ENCODE assay signal across 18 cellular contexts in the genomic region with DNA sequence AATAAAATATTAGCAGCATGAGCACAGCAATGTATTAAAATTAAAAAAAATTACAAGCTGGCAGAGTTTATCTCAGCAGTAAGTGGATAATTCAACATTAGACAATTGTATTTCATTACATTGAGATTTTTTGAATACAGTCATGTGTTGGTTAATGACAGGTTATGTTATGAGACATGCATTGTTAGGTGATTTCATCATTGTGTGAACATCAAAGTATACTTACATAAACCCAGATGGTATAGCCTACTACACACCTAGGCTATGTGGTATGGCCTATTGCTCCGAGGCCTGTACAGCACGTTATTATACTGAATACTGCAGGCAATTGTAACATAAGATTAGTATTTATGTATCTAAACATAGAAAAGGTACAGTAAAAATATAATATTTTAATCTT. TPM values are rescaled to one million over a fixed set of nuclear protein-coding genes. Genes with fewer than 3 reads are reported as not detected.
DNase-seq lines count a peak whose midpoint lies in the region; ATAC-seq and TF ChIP-seq lines count a peak whose summit lies in the region.
"Had no signal": no experiment of that assay in that cellular context is flagged by ENCODE, and none has a peak within 500 bp of the region (broad histone marks: within the 10 kb centered on the region; RNA-seq: fewer than 3 reads in every experiment).

No MANE protein-coding gene starts in this region.

- BruUV-seq in MCF 10A (replicated peaks; lab: Mats Ljungman, UMichigan) = no TSS peak

- DNase-seq in MCF 10A (ENCODE audit: unreplicated experiment) (no peak), breast epithelium (ENCODE audit: low spot score in 2 of 2) (no peak), NCI-H748 treated with DMSO at 0.1 percent for 48 hours (lab: John Stamatoyannopoulos, UW) (peak; percentile 15), chondrocyte (ENCODE audit: low spot score) (no peak), uterus (no peak)
- DNase-seq in stimulated activated CD4-positive, alpha-beta T cell treated with anti-CD3 and anti-CD28 coated beads, Interleukin-4, amount 100 ng/mL, for 24 hours = no peak
- DNase-seq: activated CD8-positive, alpha-beta memory T cell treated with anti-CD3 and anti-CD28 coated beads, Interleukin-2, amount 50 U/mL, for 48 hours; gastrocnemius medialis; NCI-H446 treated with DMSO at 0.1 percent for 48 hours; stimulated activated CD4-positive, alpha-beta T cell treated with anti-CD3 and anti-CD28 coated beads, Interleukin-2, amount 100 ng/mL, for 24 hours; T-helper 17 cell had no signal

- H3K4me3 Mint-ChIP-seq in MCF 10A (ENCODE audit: unreplicated experiment) (no peak overlapping the region), chondrocyte (ENCODE audit: unreplicated experiment) (no peak overlapping the region)
- H3K4me3 Mint-ChIP-seq: neural progenitor cell, T-helper 17 cell had no signal

- CTCF ChIA-PET in MCF 10A (lab: Yijun Ruan, JAX) = interaction anchor here (0.7 to 2.0 kb wide), 5 partner anchors 12 to 137 kb away, joined by 3 to 13 read pairs (median 4); a partner anchor contains a TSS

- POLR2A ChIA-PET in MCF 10A (lab: Yijun Ruan, JAX) = interaction anchor here (0.6 to 9.4 kb wide), 3 partner anchors 25 to 508 kb away, joined by 3 to 83 read pairs (median 3); a partner anchor contains a TSS

- no peaks in the 10 kb centered on the region for H3K27me3 ChIP-seq in breast epithelium
- no peaks in the 10 kb centered on the region for H3K27me3 ChIP-seq in uterus
- H3K27me3 ChIP-seq: cardiac muscle cell, gastrocnemius medialis, neural progenitor cell, right atrium auricular region, tibial nerve had no signal

- H3K4me1 Mint-ChIP-seq in MCF 10A (ENCODE audit: insufficient read depth, unreplicated experiment) (peaks cover 36% of the 10 kb centered on the region), chondrocyte (ENCODE audit: low read depth) (peaks cover 52% of the 10 kb centered on the region)
- H3K4me1 Mint-ChIP-seq: neural progenitor cell had no signal

- TF ChIP-seq POLR2A in breast epithelium (IDR thresholded peaks at IDR 0.05) (no peak), uterus (IDR thresholded peaks at IDR 0.05) (no peak)

- H3K36me3 ChIP-seq in breast epithelium (no peaks in the 10 kb centered on the region), uterus (no peaks in the 10 kb centered on the region)
- H3K36me3 ChIP-seq: cardiac muscle cell, gastrocnemius medialis, neural progenitor cell, right atrium auricular region, tibial nerve had no signal

- H3K36me3 Mint-ChIP-seq in MCF 10A (ENCODE audit: insufficient read depth, unreplicated experiment) (peaks cover 5% of the 10 kb centered on the region), chondrocyte (ENCODE audit: low read depth) (no peaks in the 10 kb centered on the region)

- ATAC-seq in GM18517 (IDR thresholded peaks at IDR 0.05; ENCODE audit: unreplicated experiment) = no peak
- ATAC-seq in HG02623 (IDR thresholded peaks at IDR 0.05; ENCODE audit: unreplicated experiment) = no peak
- ATAC-seq: activated naive CD4-positive, alpha-beta T cell treated with anti-CD3 and anti-CD28 coated beads, Interleukin-2, amount 50 U/mL, for 72 hours; T-helper 17 cell had no signal

- intact Hi-C loops in MCF 10A (cut with micrococcal nuclease) (no loop called here), breast epithelium (cut with DNase I; ENCODE audit: low total_unique reads) (no loop called here), uterus (cut with DNase I; ENCODE audit: low total_unique reads) (no loop called here)

- H3K27ac ChIP-seq in breast epithelium (no peak overlapping the region), uterus (peak overlapping the region; percentile 42 to 68)
- H3K27ac ChIP-seq: cardiac muscle cell, neural progenitor cell, right atrium auricular region, tibial nerve had no signal

- H3K4me1 ChIP-seq in breast epithelium (no peaks in the 10 kb centered on the region), uterus (no peaks in the 10 kb centered on the region)

- H3K27ac Mint-ChIP-seq in MCF 10A (ENCODE audit: low read depth, unreplicated experiment) = peak overlapping the region; percentile 42
- peak overlapping the region; percentile 23 for H3K27ac Mint-ChIP-seq in chondrocyte (ENCODE audit: unreplicated experiment)
- H3K27ac Mint-ChIP-seq: neural progenitor cell, T-helper 17 cell had no signal

- H3K27me3 Mint-ChIP-seq in MCF 10A (ENCODE audit: insufficient read depth, unreplicated experiment) = no peaks in the 10 kb centered on the region
- no peaks in the 10 kb centered on the region for H3K27me3 Mint-ChIP-seq in chondrocyte (ENCODE audit: low read depth)
- H3K27me3 Mint-ChIP-seq: T-helper 17 cell had no signal

- TF ChIP-seq CTCF in MCF 10A (IDR thresholded peaks at IDR 0.05; ENCODE audit: unreplicated experiment) (no peak), breast epithelium (IDR thresholded peaks at IDR 0.05) (no peak), chondrocyte (IDR thresholded peaks at IDR 0.05) (no peak), uterus (IDR thresholded peaks at IDR 0.05) (no peak)

- no peaks in the 10 kb centered on the region for H3K9me3 ChIP-seq in breast epithelium
- no peaks in the 10 kb centered on the region for H3K9me3 ChIP-seq in uterus
- H3K9me3 ChIP-seq: gastrocnemius medialis, right atrium auricular region, tibial nerve had no signal

- H3K4me3 ChIP-seq in breast epithelium (no peak overlapping the region), uterus (no peak overlapping the region)
- H3K4me3 ChIP-seq: cardiac muscle cell, gastrocnemius medialis, neural progenitor cell, right atrium auricular region, tibial nerve had no signal

- H3K9me3 Mint-ChIP-seq in MCF 10A (ENCODE audit: unreplicated experiment) = no peaks in the 10 kb centered on the region
- no peaks in the 10 kb centered on the region for H3K9me3 Mint-ChIP-seq in chondrocyte (ENCODE audit: low read depth)

RNA-seq across cellular contexts. Expression of a gene that starts 29.7 kb away (rescaled TPM):
- total RNA-seq in MCF 10A (2022) (56.6 and 66.4 TPM in 2 replicates), breast epithelium (10 to 100 TPM; 31.4 to 85.6 (median 44.9) TPM), chondrocyte (58.9 to 61.8 TPM (median 59.3 TPM) in 3 replicates), uterus (10 to 100 TPM; 53.2 to 72.4 (median 66.4) TPM)

Comparison
In these comparisons a context has a peak if more than half of its experiments do, and no peak if none do; other contexts are left out.
1. H3K27ac ChIP-seq: peak in uterus (2 of 2); none in breast epithelium (0 of 2).